Comparison of ENCODE assay signal across 19 cellular contexts in genomic region chr20:63655249-63655648, GRCh38. TPM values are rescaled to one million over a fixed set of nuclear protein-coding genes. Genes with fewer than 3 reads are reported as not detected.
"Had no signal": no experiment of that assay in that cellular context is flagged by ENCODE, and none has a peak within 500 bp of the region (broad histone marks: within the 10 kb centered on the region; RNA-seq: fewer than 3 reads in every experiment).

No MANE protein-coding gene starts in this region.

- H3K27me3 Mint-ChIP-seq: naive thymus-derived CD8-positive, alpha-beta T cell had no signal

- DNase-seq: activated CD4-positive, CD25-positive, alpha-beta regulatory T cell treated with anti-CD3 and anti-CD28 coated beads, Interleukin-2, amount 50 U/mL, for 72 hours; activated naive CD4-positive, alpha-beta T cell; activated T-cell treated with anti-CD3 and anti-CD28 coated beads for 4 hours; anterior cingulate cortex; cerebellar nuclear complex; effector memory CD4-positive, alpha-beta T cell; foreskin keratinocyte; head of caudate nucleus; mesenchymal stem cell; right cardiac atrium; small intestine; stimulated activated CD4-positive, alpha-beta T cell treated with anti-CD3 and anti-CD28 coated beads, Interleukin-4, amount 100 ng/mL, for 24 hours; stimulated activated naive CD4-positive, alpha-beta T cell treated with Interleukin-2 at 50 U/mL for 16 hours; T1000; upper lobe of left lung had no signal

- H3K4me1 ChIP-seq: foreskin keratinocyte had no signal

- H3K27me3 ChIP-seq: breast epithelium had no signal

- H3K36me3 ChIP-seq: breast epithelium had no signal

- H3K27ac ChIP-seq: breast epithelium, foreskin keratinocyte, upper lobe of left lung had no signal

- ATAC-seq: foreskin keratinocyte; naive thymus-derived CD8-positive, alpha-beta T cell; right cardiac atrium had no signal

- H3K27ac Mint-ChIP-seq: progenitor cell of endocrine pancreas had no signal

- H3K9me3 ChIP-seq: breast epithelium, upper lobe of left lung had no signal

- H3K9me3 Mint-ChIP-seq: naive thymus-derived CD8-positive, alpha-beta T cell had no signal

- H3K4me3 ChIP-seq: breast epithelium, upper lobe of left lung had no signal

- FAIRE-seq: small intestine had no signal

RNA-seq across cellular contexts. Expression of gene TNFRSF6B, which starts 41.2 kb away (rescaled TPM):
- total RNA-seq: activated CD8-positive, alpha-beta memory T cell treated with anti-CD3 and anti-CD28 coated beads for 36 hours; progenitor cell of endocrine pancreas had no signal
